22 cellular contexts compared by ENCODE assay signal in genomic region chr15:47733085-47733484, GRCh38. TPM values are rescaled to one million over a fixed set of nuclear protein-coding genes. Genes with fewer than 3 reads are reported as not detected.
"Had no signal": no experiment of that assay in that cellular context is flagged by ENCODE, and none has a peak within 500 bp of the region (broad histone marks: within the 10 kb centered on the region; RNA-seq: fewer than 3 reads in every experiment).

No MANE protein-coding gene starts in this region.

- H3K9ac ChIP-seq: parathyroid adenoma had no signal

- H3K9me3 ChIP-seq: left lung, right atrium auricular region, right lobe of liver, tibial nerve, upper lobe of left lung had no signal

- H3K4me1 ChIP-seq: left lung, right lobe of liver had no signal

- H3K36me3 ChIP-seq: left lung, right atrium auricular region, right lobe of liver, tibial nerve, upper lobe of left lung had no signal

- H3K4me3 ChIP-seq: left lung, lung, right atrium auricular region, right lobe of liver, skin epidermis, tibial nerve, upper lobe of left lung had no signal

- H3K27me3 ChIP-seq: left lung, right atrium auricular region, right lobe of liver, tibial nerve, upper lobe of left lung had no signal

- H3K27ac ChIP-seq: left lung, parathyroid adenoma, right lobe of liver, skin epidermis, tibial nerve, upper lobe of left lung had no signal

- ATAC-seq: left cardiac atrium; left lung; naive thymus-derived CD8-positive, alpha-beta T cell; right lobe of liver; stimulated activated memory B cell treated with anti-CD40 and anti-IgM and Interleukin-4, amounts not matched to agents 10 μg/mL and 1 μg/mL and 100 μg/mL, for 72 hours; stimulated activated naive CD8-positive, alpha-beta T cell treated with anti-CD3 and anti-CD28 coated beads, Interleukin-15, amount 100 ng/mL, for 72 hours had no signal

- DNase-seq: hippocampal formation; kidney glomerular epithelial cell; left cardiac atrium; left lung; midbrain; naive thymus-derived CD8-positive, alpha-beta T cell; nucleus accumbens; right lobe of liver; stimulated activated CD4-positive, alpha-beta T cell treated with anti-CD3 and anti-CD28 coated beads, Interleukin-1b, Interleukin-23, amount 100 ng/mL, for 48 hours; stimulated activated CD4-positive, alpha-beta T cell treated with anti-CD3 and anti-CD28 coated beads, Interleukin-2, amount 100 ng/mL, for 48 hours; stimulated activated CD4-positive, alpha-beta T cell treated with anti-CD3 and anti-CD28 coated beads, Interleukin-4, amount 100 ng/mL, for 4 hours; stimulated activated CD8-positive, alpha-beta memory T cell treated with anti-CD3 and anti-CD28 coated beads, Interleukin-4, amount 100 ng/mL, for 48 hours; stimulated activated naive CD4-positive, alpha-beta T cell treated with Interleukin-2 at 50 U/mL for 16 hours; stimulated activated naive CD8-positive, alpha-beta T cell treated with anti-CD3 and anti-CD28 coated beads, Interleukin-15, amount 100 ng/mL, for 72 hours; substantia nigra; upper lobe of left lung had no signal

RNA-seq across cellular contexts. Expression of gene SEMA6D, which starts 15.8 kb away (rescaled TPM):
- total RNA-seq: naive thymus-derived CD8-positive, alpha-beta T cell had no signal
